ENCODE assay signal across 19 cellular contexts in genomic region chr15:60651155-60651554, GRCh38.
DNase-seq lines count a peak whose midpoint lies in the region; ATAC-seq, FAIRE-seq and TF ChIP-seq lines count a peak whose summit lies in the region.
"Had no signal": no experiment of that assay in that cellular context is flagged by ENCODE, and none has a peak within 500 bp of the region (broad histone marks: within the 10 kb centered on the region; RNA-seq: fewer than 3 reads in every experiment).

No MANE protein-coding gene starts in this region.

- H3K9me3 ChIP-seq in kidney (ENCODE audit: control insufficient read depth in 1 of 2, low read length in 2 of 2): no peaks in the 10 kb centered on the region
- H3K9me3 ChIP-seq: mucosa of descending colon had no signal

- H3K36me3 Mint-ChIP-seq in stimulated activated naive CD8-positive, alpha-beta T cell treated with anti-CD3 and anti-CD28 coated beads, Interleukin-15, Interleukin-2, amounts not matched to agents 100 ng/mL and 50 ng/mL, for 24 hours (ENCODE audit: low read depth): no peaks in the 10 kb centered on the region

- H3K4me3 Mint-ChIP-seq in stimulated activated naive CD8-positive, alpha-beta T cell treated with anti-CD3 and anti-CD28 coated beads, Interleukin-15, Interleukin-2, amounts not matched to agents 100 ng/mL and 50 ng/mL, for 24 hours: no peak overlapping the region
- H3K4me3 Mint-ChIP-seq in stimulated activated naive CD8-positive, alpha-beta T cell treated with anti-CD3 and anti-CD28 coated beads, Interleukin-15, amount 100 ng/mL, for 72 hours: no peak overlapping the region
- H3K4me3 Mint-ChIP-seq: activated naive CD8-positive, alpha-beta T cell treated with anti-CD3 and anti-CD28 coated beads, Interleukin-2, amount 50 U/mL, for 24 hours had no signal

- intact Hi-C loops in kidney (cut with DNase I): no loop called here

- no peak for DNase-seq in stimulated activated naive CD8-positive, alpha-beta T cell treated with anti-CD3 and anti-CD28 coated beads, Interleukin-15, amount 100 ng/mL, for 72 hours
- DNase-seq in NCI-H345 treated with DMSO at 0.1 percent for 48 hours (lab: John Stamatoyannopoulos, UW; ENCODE audit: unreplicated experiment) (peak; percentile 9), fibroblast of villous mesenchyme (ENCODE audit: low read depth) (peak; percentile 11), glomerular visceral epithelial cell (ENCODE audit: extremely low spot score) (no peak), kidney (no peak), SIG-M5 (lab: John Stamatoyannopoulos, UW) (no peak)
- DNase-seq in activated effector memory CD4-positive, alpha-beta T cell treated with Interleukin-2 at 50 U/mL for 16 hours: no peak
- DNase-seq: activated CD4-positive, alpha-beta T cell treated with anti-CD3 and anti-CD28 coated beads, Interleukin-2, amount 50 U/mL, for 48 hours; activated naive CD8-positive, alpha-beta T cell treated with anti-CD3 and anti-CD28 coated beads, Interleukin-2, amount 50 U/mL, for 24 hours; activated T-cell treated with anti-CD3 and anti-CD28 coated beads, Interleukin-2, amount 50 U/mL, for 48 hours; foreskin melanocyte; KG1; left cardiac atrium; mucosa of descending colon; NCI-H2227 treated with DMSO at 0.1 percent for 48 hours; stimulated activated naive CD8-positive, alpha-beta T cell treated with anti-CD3 and anti-CD28 coated beads, Interleukin-15, Interleukin-2, amounts not matched to agents 100 U/mL and 50 U/mL, for 24 hours; trophoblast cell had no signal

- no peaks in the 10 kb centered on the region for H3K36me3 ChIP-seq in kidney (ENCODE audit: control insufficient read depth in 1 of 2, insufficient read depth in 2 of 2, low read length in 2 of 2)

- FAIRE-seq in kidney (lab: Jason Lieb, UNC): no peak

- H3K27ac Mint-ChIP-seq in stimulated activated naive CD8-positive, alpha-beta T cell treated with anti-CD3 and anti-CD28 coated beads, Interleukin-15, Interleukin-2, amounts not matched to agents 100 ng/mL and 50 ng/mL, for 24 hours: peak overlapping the region; percentile 11
- H3K27ac Mint-ChIP-seq in stimulated activated naive CD8-positive, alpha-beta T cell treated with anti-CD3 and anti-CD28 coated beads, Interleukin-15, amount 100 ng/mL, for 72 hours: no peak overlapping the region
- H3K27ac Mint-ChIP-seq: activated naive CD8-positive, alpha-beta T cell treated with anti-CD3 and anti-CD28 coated beads, Interleukin-2, amount 50 U/mL, for 24 hours had no signal

- TF ChIP-seq CTCF in fibroblast of villous mesenchyme (IDR thresholded peaks at IDR 0.05; ENCODE audit: insufficient read depth, low read depth, low read length) (no peak), kidney (IDR thresholded peaks at IDR 0.05; ENCODE audit: borderline replicate concordance, extremely low read depth, insufficient read depth) (no peak)

- no peaks in the 10 kb centered on the region for H3K27me3 Mint-ChIP-seq in stimulated activated naive CD8-positive, alpha-beta T cell treated with anti-CD3 and anti-CD28 coated beads, Interleukin-15, Interleukin-2, amounts not matched to agents 100 ng/mL and 50 ng/mL, for 24 hours
- H3K27me3 Mint-ChIP-seq in stimulated activated naive CD8-positive, alpha-beta T cell treated with anti-CD3 and anti-CD28 coated beads, Interleukin-15, amount 100 ng/mL, for 72 hours: no peaks in the 10 kb centered on the region
- H3K27me3 Mint-ChIP-seq: activated naive CD8-positive, alpha-beta T cell treated with anti-CD3 and anti-CD28 coated beads, Interleukin-2, amount 50 U/mL, for 24 hours had no signal

- H3K4me3 ChIP-seq in fibroblast of villous mesenchyme (ENCODE audit: low read depth, low read length): no peak overlapping the region
- H3K4me3 ChIP-seq in kidney (ENCODE audit: low read length in 2 of 2): no peak overlapping the region
- H3K4me3 ChIP-seq: mucosa of descending colon had no signal

- no peak overlapping the region for H3K27ac ChIP-seq in kidney (ENCODE audit: low read depth in 2 of 2, low read length in 2 of 2)
- H3K27ac ChIP-seq: RWPE1 had no signal

- H3K9me3 Mint-ChIP-seq in stimulated activated naive CD8-positive, alpha-beta T cell treated with anti-CD3 and anti-CD28 coated beads, Interleukin-15, Interleukin-2, amounts not matched to agents 100 ng/mL and 50 ng/mL, for 24 hours: no peaks in the 10 kb centered on the region
- no peaks in the 10 kb centered on the region for H3K9me3 Mint-ChIP-seq in stimulated activated naive CD8-positive, alpha-beta T cell treated with anti-CD3 and anti-CD28 coated beads, Interleukin-15, amount 100 ng/mL, for 72 hours
- H3K9me3 Mint-ChIP-seq: activated naive CD8-positive, alpha-beta T cell treated with anti-CD3 and anti-CD28 coated beads, Interleukin-2, amount 50 U/mL, for 24 hours had no signal

- H3K4me1 ChIP-seq in kidney (ENCODE audit: control insufficient read depth in 1 of 2, insufficient read depth in 1 of 2, low read depth in 1 of 2, low read length in 2 of 2): no peaks in the 10 kb centered on the region

- H3K4me1 Mint-ChIP-seq in stimulated activated naive CD8-positive, alpha-beta T cell treated with anti-CD3 and anti-CD28 coated beads, Interleukin-15, Interleukin-2, amounts not matched to agents 100 ng/mL and 50 ng/mL, for 24 hours (ENCODE audit: low read depth): peaks cover 45% of the 10 kb centered on the region
- H3K4me1 Mint-ChIP-seq in stimulated activated naive CD8-positive, alpha-beta T cell treated with anti-CD3 and anti-CD28 coated beads, Interleukin-15, amount 100 ng/mL, for 72 hours: peaks cover 49% of the 10 kb centered on the region

- no peak overlapping the region for H3K9ac ChIP-seq in kidney (ENCODE audit: low read length in 2 of 2)

- ATAC-seq in stimulated activated naive CD8-positive, alpha-beta T cell treated with anti-CD3 and anti-CD28 coated beads, Interleukin-15, amount 100 ng/mL, for 72 hours: no peak
- ATAC-seq: activated naive CD8-positive, alpha-beta T cell treated with anti-CD3 and anti-CD28 coated beads, Interleukin-2, amount 50 U/mL, for 24 hours; left cardiac atrium; mucosa of descending colon; stimulated activated naive CD8-positive, alpha-beta T cell treated with anti-CD3 and anti-CD28 coated beads, Interleukin-15, Interleukin-2, amounts not matched to agents 100 U/mL and 50 U/mL, for 24 hours had no signal

Comparison
In these comparisons a context has a peak if more than half of its experiments do, and no peak if none do; other contexts are left out.
1. DNase-seq: peak in NCI-H345 treated with DMSO at 0.1 percent for 48 hours (single experiment) and fibroblast of villous mesenchyme (single experiment); none in stimulated activated naive CD8-positive, alpha-beta T cell treated with anti-CD3 and anti-CD28 coated beads, Interleukin-15, amount 100 ng/mL, for 72 hours (0 of 2), glomerular visceral epithelial cell (single experiment), kidney (single experiment), SIG-M5 (single experiment) and activated effector memory CD4-positive, alpha-beta T cell treated with Interleukin-2 at 50 U/mL for 16 hours (single experiment).